10 cellular contexts compared by ENCODE assay signal in genomic region chr21:44303490-44303981, GRCh38. TPM values are rescaled to one million over a fixed set of nuclear protein-coding genes. Genes with fewer than 3 reads are reported as not detected.
DNase-seq lines count a peak whose midpoint lies in the region; ATAC-seq and TF ChIP-seq lines count a peak whose summit lies in the region.
"Had no signal": no experiment of that assay in that cellular context is flagged by ENCODE, and none has a peak within 500 bp of the region (broad histone marks: within the 10 kb centered on the region; RNA-seq: fewer than 3 reads in every experiment).

No MANE protein-coding gene starts in this region.

- H3K27me3 Mint-ChIP-seq in natural killer cell (ENCODE audit: low read depth in 2 of 2) (no peaks in the 10 kb centered on the region), immature natural killer cell (ENCODE audit: low read depth in 3 of 3) (peaks cover 0 to 5% (median 4%) of the 10 kb centered on the region in 3 donors)
- no peaks in the 10 kb centered on the region for H3K27me3 Mint-ChIP-seq in natural killer cell treated with Interleukin-12 subunit alpha and Interleukin-12 subunit beta and Interleukin-15 and Interleukin-18, amount 100 ng/mL, for 72 hours

- no peak for TF ChIP-seq CTCF in natural killer cell (IDR thresholded peaks at IDR 0.05)

- DNase-seq in natural killer cell (no peak), immature natural killer cell (no peak), GM19240 (ENCODE audit: insufficient read length, low spot score) (no peak), SKM-1 treated with dmso at 0.1 percent for 144 hours (lab: John Stamatoyannopoulos, UW; ENCODE audit: unreplicated experiment) (no peak)
- DNase-seq in natural killer cell treated with Interleukin-12 subunit alpha and Interleukin-12 subunit beta and Interleukin-15 and Interleukin-18, amount 100 ng/mL, for 72 hours (ENCODE audit: low spot score): no peak
- DNase-seq: cerebellar nuclear complex, heart left ventricle, NCI-H510A had no signal

- H3K9me3 Mint-ChIP-seq in natural killer cell (no peaks in the 10 kb centered on the region), immature natural killer cell (no peaks in the 10 kb centered on the region)
- H3K9me3 Mint-ChIP-seq in natural killer cell treated with Interleukin-12 subunit alpha and Interleukin-12 subunit beta and Interleukin-15 and Interleukin-18, amount 100 ng/mL, for 72 hours: no peaks in the 10 kb centered on the region

- H3K27ac Mint-ChIP-seq in natural killer cell (no peak overlapping the region), immature natural killer cell (peak overlapping the region in 2 of 6 donors; percentile 11 to 60)
- H3K27ac Mint-ChIP-seq in natural killer cell treated with Interleukin-12 subunit alpha and Interleukin-12 subunit beta and Interleukin-15 and Interleukin-18, amount 100 ng/mL, for 72 hours: no peak overlapping the region

- H3K36me3 Mint-ChIP-seq in natural killer cell (no peaks in the 10 kb centered on the region), immature natural killer cell (no peaks in the 10 kb centered on the region)
- H3K36me3 Mint-ChIP-seq in natural killer cell treated with Interleukin-12 subunit alpha and Interleukin-12 subunit beta and Interleukin-15 and Interleukin-18, amount 100 ng/mL, for 72 hours: no peaks in the 10 kb centered on the region

- H3K4me1 Mint-ChIP-seq in natural killer cell: peaks cover 6 to 47% of the 10 kb centered on the region in 2 donors
- H3K4me1 Mint-ChIP-seq in natural killer cell treated with Interleukin-12 subunit alpha and Interleukin-12 subunit beta and Interleukin-15 and Interleukin-18, amount 100 ng/mL, for 72 hours (ENCODE audit: low read depth in 2 of 2): peaks cover 13 to 24% of the 10 kb centered on the region in 2 donors
- peaks cover 28 to 36% of the 10 kb centered on the region in 2 donors for H3K4me1 Mint-ChIP-seq in immature natural killer cell

- intact Hi-C loops in natural killer cell (cut with micrococcal nuclease): no loop called here

- ATAC-seq in natural killer cell (no peak), GM19467 (IDR thresholded peaks at IDR 0.05; ENCODE audit: unreplicated experiment) (no peak)
- ATAC-seq in natural killer cell treated with Interleukin-12 subunit alpha and Interleukin-12 subunit beta and Interleukin-15 and Interleukin-18, amount 100 ng/mL, for 72 hours: no peak
- ATAC-seq: heart left ventricle had no signal

- H3K4me3 Mint-ChIP-seq in natural killer cell (peak overlapping the region; percentile 17), immature natural killer cell (peak overlapping the region in 4 of 5 donors; percentile 34 to 60 (median 46))
- no peak overlapping the region for H3K4me3 Mint-ChIP-seq in natural killer cell treated with Interleukin-12 subunit alpha and Interleukin-12 subunit beta and Interleukin-15 and Interleukin-18, amount 100 ng/mL, for 72 hours

RNA-seq across cellular contexts. Expression of gene PFKL, which starts 3.7 kb away (rescaled TPM):
- total RNA-seq in natural killer cell: 10 to 100 TPM; 89.7 to 91.3 (median 89.9) TPM
- total RNA-seq in natural killer cell treated with Interleukin-12 subunit alpha and Interleukin-12 subunit beta and Interleukin-15 and Interleukin-18, amount 100 ng/mL, for 72 hours: 100 to 1,000 TPM; 134 to 139 TPM
- 10 to 100 TPM; 57.9 to 88.8 (median 84.6) TPM for polyA plus RNA-seq in immature natural killer cell

RNA-seq across cellular contexts. Expression of gene AIRE, which starts 17.9 kb away (rescaled TPM):
- total RNA-seq in natural killer cell: not detected
- not detected for total RNA-seq in natural killer cell treated with Interleukin-12 subunit alpha and Interleukin-12 subunit beta and Interleukin-15 and Interleukin-18, amount 100 ng/mL, for 72 hours
- not detected for polyA plus RNA-seq in immature natural killer cell

RNA-seq across cellular contexts. Expression of gene CFAP410, which starts 35.7 kb away (rescaled TPM):
- total RNA-seq in natural killer cell: 10 to 100 TPM; 43.6 to 47.4 (median 46.7) TPM
- 10 to 100 TPM; 19.6 to 28.4 TPM for total RNA-seq in natural killer cell treated with Interleukin-12 subunit alpha and Interleukin-12 subunit beta and Interleukin-15 and Interleukin-18, amount 100 ng/mL, for 72 hours
- polyA plus RNA-seq in immature natural killer cell: 10 to 100 TPM; 30.0 to 36.4 (median 31.6) TPM

RNA-seq across cellular contexts. Expression of gene DNMT3L, which starts 41.8 kb away (rescaled TPM):
- total RNA-seq in natural killer cell: not detected
- not detected for total RNA-seq in natural killer cell treated with Interleukin-12 subunit alpha and Interleukin-12 subunit beta and Interleukin-15 and Interleukin-18, amount 100 ng/mL, for 72 hours
- not detected for polyA plus RNA-seq in immature natural killer cell
- total RNA-seq: heart left ventricle, pulmonary artery endothelial cell had no signal
- polyA plus RNA-seq: heart left ventricle had no signal

RNA-seq across cellular contexts. Expression of gene TRPM2, which starts 49.9 kb away (rescaled TPM):
- total RNA-seq in natural killer cell: 10 to 100 TPM; 21.7 to 70.5 (median 25.2) TPM
- total RNA-seq in natural killer cell treated with Interleukin-12 subunit alpha and Interleukin-12 subunit beta and Interleukin-15 and Interleukin-18, amount 100 ng/mL, for 72 hours: 10 to 100 TPM; 14.7 to 15.8 TPM
- 10 to 100 TPM in 1 of 3 donors, 1 to 10 TPM in 2; 3.0 to 11.1 (median 4.4) TPM for polyA plus RNA-seq in immature natural killer cell
- total RNA-seq: pulmonary artery endothelial cell had no signal
